8 cellular contexts compared by ENCODE assay signal in genomic region chr3:52533623-52534280, GRCh38. TPM values are rescaled to one million over a fixed set of nuclear protein-coding genes. Genes with fewer than 3 reads are reported as not detected.
DNase-seq lines count a peak whose midpoint lies in the region; ATAC-seq and TF ChIP-seq lines count a peak whose summit lies in the region.

Gene NT5DC2 (minus strand): TSS chr3:52533857. CDS start chr3:52533737, 120 bp downstream.

- peak within 1 kb of the TSS; percentile 56 for H3K27ac Mint-ChIP-seq in activated naive CD8-positive, alpha-beta T cell treated with anti-CD3 and anti-CD28 coated beads for 36 hours
- peak within 1 kb of the TSS; percentile 86 for H3K27ac Mint-ChIP-seq in glutamatergic neuron (ENCODE audit: unreplicated experiment)

- CTCF ChIA-PET in AG04450 (lab: Charles Lee) = no interaction called here

- H3K27me3 Mint-ChIP-seq in activated naive CD8-positive, alpha-beta T cell treated with anti-CD3 and anti-CD28 coated beads for 36 hours = peaks cover 3% of the 10 kb centered on the region
- peaks cover 16% of the 10 kb centered on the region for H3K27me3 Mint-ChIP-seq in glutamatergic neuron (ENCODE audit: unreplicated experiment)

- POLR2A ChIA-PET in AG04450 (lab: Yijun Ruan, JAX) = no interaction called here

- H3K4me1 ChIP-seq in ovary (ENCODE audit: insufficient read depth) (peaks cover 19% of the 10 kb centered on the region), tibial nerve (peaks cover 0 to 75% (median 34%) of the 10 kb centered on the region in 4 donors)

- 0 to 1% (median 0%) methylated on average over 5 to 72 of the region's 91 CpGs for WGBS in ovary, 3 donors
- WGBS in tibial nerve, 2 donors = 2 to 6% methylated on average over 3 to 22 of the region's 91 CpGs

- TF ChIP-seq EP300 in ovary (IDR thresholded peaks at IDR 0.05) = no peak
- no peak for TF ChIP-seq EP300 in tibial nerve (IDR thresholded peaks at IDR 0.05)

- DNase-seq in AG04450 (ENCODE audit: low read depth, low spot score) (no peak), HUDEP-2 (lab: John Stamatoyannopoulos, UW; ENCODE audit: unreplicated experiment in 76 of 76) (peak in 60 of 76 experiments; percentile 7 to 79 (median 54)), SK-N-DZ (ENCODE audit: low spot score) (peak; percentile 72), glutamatergic neuron (peak; percentile 83), ovary (peak; percentile 74 to 84 (median 82)), tibial nerve (ENCODE audit: low spot score in 2 of 2) (peak; percentile 44 to 48)
- DNase-seq in activated naive CD8-positive, alpha-beta T cell treated with anti-CD3 and anti-CD28 coated beads for 36 hours = peak; percentile 87

- peaks cover 28% of the 10 kb centered on the region for H3K4me1 Mint-ChIP-seq in activated naive CD8-positive, alpha-beta T cell treated with anti-CD3 and anti-CD28 coated beads for 36 hours
- peaks cover 24% of the 10 kb centered on the region for H3K4me1 Mint-ChIP-seq in glutamatergic neuron (ENCODE audit: low read depth, unreplicated experiment)

- H3K4me3 ChIP-seq in AG04450 (ENCODE audit: low read depth, low read length) = peak within 1 kb of the TSS; percentile 72
- H3K4me3 ChIP-seq in ovary = peak within 1 kb of the TSS; percentile 61
- H3K4me3 ChIP-seq in tibial nerve = peak within 1 kb of the TSS; percentile 58 to 98 (median 77)

- intact Hi-C loops in ovary (cut with DNase I) = loop anchor here in 2 of 4 donors (5.0 to 10.0 kb wide), 3 partner anchors 81 to 171 kb away; partner anchors contain the start of genes GLT8D1 (in 1 of the 2), GNL3 (in 1 of the 2), PBRM1 (in 1 of the 2) and SPCS1 (in 1 of the 2)

- peak; percentile 19 for TF ChIP-seq POLR2A in ovary (IDR thresholded peaks at IDR 0.05)
- no peak for TF ChIP-seq POLR2A in tibial nerve (IDR thresholded peaks at IDR 0.05)

- no peaks in the 10 kb centered on the region for H3K36me3 ChIP-seq in ovary
- H3K36me3 ChIP-seq in tibial nerve = peaks cover 0 to 7% (median 0%) of the 10 kb centered on the region in 3 donors

- peak; percentile 49 for ATAC-seq in GM18511 (IDR thresholded peaks at IDR 0.05; ENCODE audit: unreplicated experiment)

- peak within 1 kb of the TSS; percentile 82 for H3K4me3 Mint-ChIP-seq in activated naive CD8-positive, alpha-beta T cell treated with anti-CD3 and anti-CD28 coated beads for 36 hours
- peak within 1 kb of the TSS; percentile 88 for H3K4me3 Mint-ChIP-seq in glutamatergic neuron (ENCODE audit: unreplicated experiment)

- peaks cover 15% of the 10 kb centered on the region for H3K36me3 Mint-ChIP-seq in activated naive CD8-positive, alpha-beta T cell treated with anti-CD3 and anti-CD28 coated beads for 36 hours
- no peaks in the 10 kb centered on the region for H3K36me3 Mint-ChIP-seq in glutamatergic neuron (ENCODE audit: unreplicated experiment)

- H3K9me3 Mint-ChIP-seq in activated naive CD8-positive, alpha-beta T cell treated with anti-CD3 and anti-CD28 coated beads for 36 hours = no peaks in the 10 kb centered on the region
- peaks cover 19% of the 10 kb centered on the region for H3K9me3 Mint-ChIP-seq in glutamatergic neuron (ENCODE audit: unreplicated experiment)

- H3K27ac ChIP-seq in AG04450 (ENCODE audit: low read depth, low read length) (peak within 1 kb of the TSS; percentile 57), ovary (peak within 1 kb of the TSS; percentile 72 to 94), tibial nerve (peak within 1 kb of the TSS; percentile 65 to 93 (median 83))

- H3K27me3 ChIP-seq in AG04450 (ENCODE audit: control insufficient read depth, insufficient read depth, low read length) (no peaks in the 10 kb centered on the region), ovary (no peaks in the 10 kb centered on the region), tibial nerve (no peaks in the 10 kb centered on the region)

- TF ChIP-seq CTCF in AG04450 (IDR thresholded peaks at IDR 0.05; ENCODE audit: low read depth, low read length) = no peak; the same call in 1 of the 2 replicates
- TF ChIP-seq CTCF in glutamatergic neuron (IDR thresholded peaks at IDR 0.05; ENCODE audit: partially characterized antibody, unreplicated experiment) = no peak
- no peak for TF ChIP-seq CTCF in ovary (IDR thresholded peaks at IDR 0.05)
- TF ChIP-seq CTCF in tibial nerve (IDR thresholded peaks at IDR 0.05) = peak in 1 of 5 experiments; percentile 20

- H3K9me3 ChIP-seq in AG04450 (ENCODE audit: control insufficient read depth, insufficient read depth, low read length) (no peaks in the 10 kb centered on the region; the same call in 1 of the 2 replicates), ovary (no peaks in the 10 kb centered on the region), tibial nerve (no peaks in the 10 kb centered on the region)

RNA-seq across cellular contexts. Expression of gene NT5DC2, which starts in this region (rescaled TPM):
- polyA plus RNA-seq in AG04450 (2011; rRNA removed) (97.9 and 154 TPM in 2 replicates), ovary (100 to 1,000 TPM in 1 of 2 donors, 10 to 100 TPM in 1; 46.6 to 129 TPM)
- polyA minus RNA-seq in AG04450 (2011; rRNA and poly(A)+ RNA removed) = 130 and 174 TPM in 2 replicates
- polyA plus RNA-seq in SK-N-DZ (2014; cell fraction: cytosol; rRNA removed) = 342 and 366 TPM in 2 replicates
- 688 and 845 TPM in 2 replicates for polyA plus RNA-seq in SK-N-DZ (2014; cell fraction: nucleus; rRNA removed)
- total RNA-seq in activated naive CD8-positive, alpha-beta T cell treated with anti-CD3 and anti-CD28 coated beads for 36 hours = 10 to 100 TPM; 66.6 to 73.4 TPM
- total RNA-seq in glutamatergic neuron (ENCODE audit: unreplicated experiment) (308 TPM), ovary (10 to 100 TPM; 19.6 to 76.6 (median 51.9) TPM), tibial nerve (100 to 1,000 TPM in 2 of 4 donors, 10 to 100 TPM in 2; 71.1 to 133 (median 94.2) TPM)
